Comparison of ENCODE assay signal across 2 cellular contexts in the genomic region with DNA sequence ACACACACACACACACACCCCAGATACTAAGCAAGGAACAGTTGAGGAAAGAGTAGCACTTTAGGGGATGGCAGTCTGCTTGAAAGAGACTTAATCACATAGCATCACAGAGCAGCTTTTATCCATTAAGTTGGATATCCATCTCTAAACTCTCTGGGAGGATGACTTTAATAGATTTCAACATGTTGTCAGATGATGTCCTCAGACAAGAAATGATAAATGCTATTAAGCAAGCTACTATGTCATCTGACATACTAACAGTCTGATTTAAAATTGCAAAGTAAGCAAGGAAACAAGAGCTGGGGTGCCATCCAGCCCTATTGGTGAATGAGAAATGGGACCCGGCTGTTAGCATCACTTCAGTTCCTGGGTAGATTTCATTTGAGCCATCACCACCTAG.
TF ChIP-seq lines count a peak whose summit lies in the region.

No MANE protein-coding gene starts in this region.

TF ChIP-seq in GM12878, 131 proteins besides CTCF, POLR2A, EP300 and RAD21:
- no peak for TF ChIP-seq POLR2AphosphoS2 (IDR thresholded peaks at IDR 0.05; ENCODE audit: low read depth, low read length)
- TF ChIP-seq MTA3 (IDR thresholded peaks at IDR 0.05; ENCODE audit: borderline replicate concordance, low read length): no peak
- no peak for TF ChIP-seq PML (IDR thresholded peaks at IDR 0.05; ENCODE audit: low read length)
- TF ChIP-seq RAD51 (IDR thresholded peaks at IDR 0.05): no peak
- TF ChIP-seq, protein P1, sequence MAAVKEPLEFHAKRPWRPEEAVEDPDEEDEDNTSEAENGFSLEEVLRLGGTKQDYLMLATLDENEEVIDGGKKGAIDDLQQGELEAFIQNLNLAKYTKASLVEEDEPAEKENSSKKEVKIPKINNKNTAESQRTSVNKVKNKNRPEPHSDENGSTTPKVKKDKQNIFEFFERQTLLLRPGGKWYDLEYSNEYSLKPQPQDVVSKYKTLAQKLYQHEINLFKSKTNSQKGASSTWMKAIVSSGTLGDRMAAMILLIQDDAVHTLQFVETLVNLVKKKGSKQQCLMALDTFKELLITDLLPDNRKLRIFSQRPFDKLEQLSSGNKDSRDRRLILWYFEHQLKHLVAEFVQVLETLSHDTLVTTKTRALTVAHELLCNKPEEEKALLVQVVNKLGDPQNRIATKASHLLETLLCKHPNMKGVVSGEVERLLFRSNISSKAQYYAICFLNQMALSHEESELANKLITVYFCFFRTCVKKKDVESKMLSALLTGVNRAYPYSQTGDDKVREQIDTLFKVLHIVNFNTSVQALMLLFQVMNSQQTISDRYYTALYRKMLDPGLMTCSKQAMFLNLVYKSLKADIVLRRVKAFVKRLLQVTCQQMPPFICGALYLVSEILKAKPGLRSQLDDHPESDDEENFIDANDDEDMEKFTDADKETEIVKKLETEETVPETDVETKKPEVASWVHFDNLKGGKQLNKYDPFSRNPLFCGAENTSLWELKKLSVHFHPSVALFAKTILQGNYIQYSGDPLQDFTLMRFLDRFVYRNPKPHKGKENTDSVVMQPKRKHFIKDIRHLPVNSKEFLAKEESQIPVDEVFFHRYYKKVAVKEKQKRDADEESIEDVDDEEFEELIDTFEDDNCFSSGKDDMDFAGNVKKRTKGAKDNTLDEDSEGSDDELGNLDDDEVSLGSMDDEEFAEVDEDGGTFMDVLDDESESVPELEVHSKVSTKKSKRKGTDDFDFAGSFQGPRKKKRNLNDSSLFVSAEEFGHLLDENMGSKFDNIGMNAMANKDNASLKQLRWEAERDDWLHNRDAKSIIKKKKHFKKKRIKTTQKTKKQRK (IDR thresholded peaks at IDR 0.05; ENCODE audit: low read depth, low read length): no peak
- TF ChIP-seq CBFB (IDR thresholded peaks at IDR 0.05; ENCODE audit: low read depth): no peak
TF ChIP-seq in GM12878: peak in this region for 0.

TF ChIP-seq in neural cell, 6 proteins besides CTCF, POLR2A, EP300 and RAD21:
- no peak for TF ChIP-seq MXI1 (conservative IDR thresholded peaks at IDR 0.05; ENCODE audit: poor library complexity, severe bottlenecking)
- peak; percentile 33 for TF ChIP-seq POLR2AphosphoS5 (IDR thresholded peaks at IDR 0.05)
- TF ChIP-seq TAF1 (IDR thresholded peaks at IDR 0.05; ENCODE audit: low read depth): no peak
- no peak for TF ChIP-seq REST (IDR thresholded peaks at IDR 0.05; ENCODE audit: borderline replicate concordance)
- no peak for TF ChIP-seq EZH2 (IDR thresholded peaks at IDR 0.05; ENCODE audit: borderline replicate concordance, insufficient read depth, low read length, poor library complexity, severe bottlenecking)
- no peak for TF ChIP-seq SMC3 (conservative IDR thresholded peaks at IDR 0.05; ENCODE audit: poor library complexity)
